Comparison of ENCODE assay signal across 21 cellular contexts in the genomic region with DNA sequence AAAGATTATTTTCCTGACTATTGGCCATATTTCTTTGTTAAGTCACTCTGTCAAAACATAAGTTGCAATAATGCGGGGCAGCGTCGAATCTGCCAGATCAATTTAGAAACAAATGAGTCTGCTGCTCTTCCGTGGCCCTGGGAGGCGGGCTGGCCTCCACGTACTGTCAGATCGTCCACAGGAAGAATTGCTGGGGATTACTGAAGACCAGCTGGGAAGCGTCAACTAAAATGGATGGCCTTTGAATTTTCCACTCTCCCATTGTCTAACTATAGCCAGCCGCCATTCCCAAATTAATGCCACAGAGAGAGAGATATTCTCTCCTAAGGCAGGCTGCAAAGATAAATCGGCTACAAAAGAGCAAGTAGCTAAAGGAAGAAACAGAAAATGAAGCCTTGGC.
DNase-seq lines count a peak whose midpoint lies in the region; ATAC-seq and TF ChIP-seq lines count a peak whose summit lies in the region.
"Had no signal": no experiment of that assay in that cellular context is flagged by ENCODE, and none has a peak within 500 bp of the region (broad histone marks: within the 10 kb centered on the region; RNA-seq: fewer than 3 reads in every experiment).

No MANE protein-coding gene starts in this region.

- peak overlapping the region; percentile 27 for H3K4me3 ChIP-seq in coronary artery
- no peak overlapping the region for H3K4me3 ChIP-seq in rectal smooth muscle tissue (ENCODE audit: low read length)
- H3K4me3 ChIP-seq: GM23338 had no signal

- ATAC-seq in left lobe of liver (peak; percentile 19), GM19452 (IDR thresholded peaks at IDR 0.05; ENCODE audit: unreplicated experiment) (no peak)
- ATAC-seq: activated CD8-positive, alpha-beta memory T cell treated with anti-CD3 and anti-CD28 coated beads, Interleukin-2, amount 10 ng/mL, durations not matched to agents 7 days and 5 days; activated naive CD4-positive, alpha-beta T cell treated with anti-CD3 and anti-CD28 coated beads, Interleukin-2, amount 50 U/mL, for 72 hours; GM23338; PC-3 had no signal

- no peaks in the 10 kb centered on the region for H3K4me1 ChIP-seq in rectal smooth muscle tissue (ENCODE audit: control insufficient read depth, insufficient read depth, low read length)

- no peaks in the 10 kb centered on the region for H3K36me3 ChIP-seq in rectal smooth muscle tissue (ENCODE audit: control insufficient read depth, insufficient read depth, low read length)
- H3K36me3 ChIP-seq: neutrophil had no signal

- H3K27ac ChIP-seq in coronary artery (no peak overlapping the region), rectal smooth muscle tissue (ENCODE audit: low read depth, low read length) (peak overlapping the region; percentile 21)
- H3K27ac ChIP-seq: neutrophil had no signal

- H3K9ac ChIP-seq in rectal smooth muscle tissue (ENCODE audit: low read length) = no peak overlapping the region

- no peak for TF ChIP-seq CTCF in coronary artery (IDR thresholded peaks at IDR 0.05)

- no peaks in the 10 kb centered on the region for H3K27me3 ChIP-seq in rectal smooth muscle tissue (ENCODE audit: control insufficient read depth, insufficient read depth, low read length)
- H3K27me3 ChIP-seq: neutrophil had no signal

- DNase-seq in GM03348 (ENCODE audit: low spot score) (peak; percentile 23), coronary artery (ENCODE audit: low spot score) (no peak), left lobe of liver (ENCODE audit: low spot score) (no peak), MV-4-11 (lab: John Stamatoyannopoulos, UW) (no peak), D341Med (ENCODE audit: low spot score) (no peak)
- DNase-seq: activated CD4-positive, alpha-beta T cell treated with anti-CD3 and anti-CD28 coated beads for 48 hours; activated CD8-positive, alpha-beta memory T cell treated with anti-CD3 and anti-CD28 coated beads, Interleukin-2, amount 10 ng/mL, durations not matched to agents 7 days and 5 days; CD4-positive, CD25-positive, alpha-beta regulatory T cell; DMS153; GDM1; hypothalamus; islet precursor cell; NCI-H146; NCI-H2171 treated with DMSO at 0.1 percent for 48 hours; PC-3; T-helper 1 cell had no signal
